Comparison of ENCODE assay signal across 13 cellular contexts in the genomic region with DNA sequence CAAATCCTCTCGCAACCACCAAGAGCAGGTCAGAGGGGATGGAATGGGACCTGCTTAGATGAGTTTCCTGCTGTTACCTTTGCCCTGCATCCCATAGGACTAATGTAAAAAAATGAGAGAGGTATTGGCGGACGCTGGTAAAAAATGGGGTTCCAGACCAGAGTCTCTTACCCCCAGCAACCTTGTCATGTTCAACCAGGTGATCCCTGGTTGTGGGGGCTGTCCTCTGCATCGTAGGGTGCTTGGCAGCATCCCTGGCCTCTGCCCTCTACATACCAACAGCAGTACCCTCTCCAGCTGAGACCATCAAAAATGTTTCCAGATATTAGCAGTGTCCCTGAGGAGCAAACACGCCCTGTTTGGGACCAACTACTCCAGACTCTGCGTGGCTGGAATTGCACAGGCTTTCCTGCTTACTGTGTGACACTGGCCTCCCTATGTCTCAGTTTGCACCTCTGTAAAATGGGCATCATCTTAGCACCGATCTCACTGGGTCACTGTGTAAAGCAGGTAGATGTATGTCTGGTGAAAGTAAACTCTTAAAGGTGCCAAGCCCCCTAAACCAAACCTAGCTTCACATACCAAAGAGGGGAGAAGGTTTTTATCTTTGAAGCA. TPM values are rescaled to one million over a fixed set of nuclear protein-coding genes. Genes with fewer than 3 reads are reported as not detected.
DNase-seq lines count a peak whose midpoint lies in the region; ATAC-seq, FAIRE-seq and TF ChIP-seq lines count a peak whose summit lies in the region.
"Had no signal": no experiment of that assay in that cellular context is flagged by ENCODE, and none has a peak within 500 bp of the region (broad histone marks: within the 10 kb centered on the region; RNA-seq: fewer than 3 reads in every experiment).

No MANE protein-coding gene starts in this region.

- H3K9me3 ChIP-seq in CD8-positive, alpha-beta T cell (ENCODE audit: low read length): no peaks in the 10 kb centered on the region
- H3K9me3 ChIP-seq in OCI-LY1 (ENCODE audit: low read length): 0 out of 2 replicates have a peak, but pooled peaks cover 2% of the 10 kb centered on the region
- no peaks in the 10 kb centered on the region for H3K9me3 ChIP-seq in H1 (ENCODE audit: insufficient read depth in 2 of 2, low read depth in 1 of 2, low read length in 1 of 2)
- no peaks in the 10 kb centered on the region for H3K9me3 ChIP-seq in gastrocnemius medialis

- peak overlapping the region; percentile 92 for H3K4me2 ChIP-seq in OCI-LY1 (ENCODE audit: low read length)
- H3K4me2 ChIP-seq in H1 (ENCODE audit: insufficient read depth in 1 of 2, low read depth in 2 of 2, low read length in 2 of 2): no peak overlapping the region

- CTCF ChIA-PET in CD8-positive, alpha-beta T cell (lab: Charles Lee): no interaction called here
- CTCF ChIA-PET in H1 (lab: Charles Lee; ENCODE audit: partially characterized antibody): interaction anchor here (1.0 to 1.8 kb wide), 3 partner anchors 13 to 28 kb away, joined by 3 to 6 read pairs (median 3); no protein-coding TSS in a partner anchor

- H2BK120ac ChIP-seq in H1 (replicated peaks; ENCODE audit: low read depth, low read length): no peak overlapping the region

- H3K9ac ChIP-seq in OCI-LY1 (ENCODE audit: low read length): no peak overlapping the region; the same call in 1 of the 2 replicates
- H3K9ac ChIP-seq in H1 (replicated peaks in 1 of 4; ENCODE audit: extremely low read depth in 1 of 4, low read depth in 3 of 4, low read length in 3 of 4): no peak overlapping the region

- peaks cover 2% of the 10 kb centered on the region for H3K9me3 Mint-ChIP-seq in CD8-positive, alpha-beta T cell

- H3K4me3 Mint-ChIP-seq in CD8-positive, alpha-beta T cell: peak overlapping the region; percentile 100

- no peak overlapping the region for H2BK12ac ChIP-seq in H1 (ENCODE audit: low read depth, low read length)

- no peak overlapping the region for H4K5ac ChIP-seq in H1 (ENCODE audit: insufficient read length, low read depth, low read length)

- TF ChIP-seq POLR2A in H1 (IDR thresholded peaks at IDR 0.05; ENCODE audit: control extremely low read depth in 1 of 2, low read depth in 2 of 2, low read length in 2 of 2): no peak
- no peak for TF ChIP-seq POLR2A in gastrocnemius medialis (IDR thresholded peaks at IDR 0.05)

- no peaks in the 10 kb centered on the region for H3K27me3 ChIP-seq in CD8-positive, alpha-beta T cell (ENCODE audit: insufficient read depth, low read length)
- no peaks in the 10 kb centered on the region for H3K27me3 ChIP-seq in OCI-LY1 (ENCODE audit: insufficient read depth, low read length)
- H3K27me3 ChIP-seq in H1 (replicated peaks in 1 of 4; ENCODE audit: control insufficient read depth in 3 of 4, extremely low read depth in 1 of 4, insufficient read depth in 3 of 4, low read length in 3 of 4): no peaks in the 10 kb centered on the region
- H3K27me3 ChIP-seq in gastrocnemius medialis: no peaks in the 10 kb centered on the region

- H3K36me3 ChIP-seq in CD8-positive, alpha-beta T cell (ENCODE audit: insufficient read depth, low read length): peaks cover 6% of the 10 kb centered on the region
- H3K36me3 ChIP-seq in OCI-LY1 (ENCODE audit: insufficient read depth, low read length) (no peaks in the 10 kb centered on the region), H1 (ENCODE audit: control insufficient read depth in 2 of 4, insufficient read depth in 4 of 4, low read length in 3 of 4) (no peaks in the 10 kb centered on the region), gastrocnemius medialis (no peaks in the 10 kb centered on the region)

- in situ Hi-C loops in gastrocnemius medialis (cut with MboI; ENCODE audit: low sequenced_read_pairs in 4 of 4): loop anchor here in 1 of 4 donors (25.0 kb wide), 1 partner anchor 263 kb away; no protein-coding TSS in a partner anchor

- peaks cover 58% of the 10 kb centered on the region for H3K4me1 Mint-ChIP-seq in CD8-positive, alpha-beta T cell (ENCODE audit: low read depth)

- 93% methylated on average over 7 of the region's 7 CpGs; no CpG with 5 or more reads in 1 of the 2 experiments for WGBS in H1 (ENCODE audit: extremely low coverage in 1 of 2, insufficient coverage in 1 of 2, insufficient read length in 1 of 2, insufficient replicate concordance in 2 of 2, low coverage in 1 of 2, low lambda C conversion rate in 2 of 2, missing lambda C conversion rate in 1 of 2), 2 experiments

- H3K27ac ChIP-seq in CD8-positive, alpha-beta T cell (ENCODE audit: low read depth, low read length): peak overlapping the region; percentile 91
- H3K27ac ChIP-seq in OCI-LY1 (ENCODE audit: low read depth, low read length, poor library complexity, severe bottlenecking): no peak overlapping the region
- H3K27ac ChIP-seq in H1 (ENCODE audit: low read depth, low read length): no peak overlapping the region
- H3K27ac ChIP-seq in gastrocnemius medialis: peak overlapping the region in 3 of 4 donors; percentile 78 to 89 (median 85)

- H3K23ac ChIP-seq in H1 (ENCODE audit: insufficient read length): no peak overlapping the region

- peak overlapping the region; percentile 88 for H3K4me3 ChIP-seq in CD8-positive, alpha-beta T cell (ENCODE audit: low read depth, low read length)
- H3K4me3 ChIP-seq in OCI-LY1 (ENCODE audit: low read depth, low read length, poor library complexity, severe bottlenecking) (peak overlapping the region; percentile 62), H1 (ENCODE audit: extremely low read depth in 1 of 4, insufficient read depth in 2 of 4, low read depth in 3 of 4, low read length in 4 of 4) (no peak overlapping the region), gastrocnemius medialis (peak overlapping the region; percentile 63 to 83 (median 74))

- H2BK5ac ChIP-seq in H1 (ENCODE audit: low read depth, low read length): no peak overlapping the region

- no peak overlapping the region for H2BK20ac ChIP-seq in H1 (ENCODE audit: low read length)

- H3K79me2 ChIP-seq in OCI-LY1 (ENCODE audit: insufficient read depth, low read length) (no peaks in the 10 kb centered on the region), H1 (ENCODE audit: control insufficient read depth in 1 of 2, insufficient read depth in 2 of 2, low read length in 2 of 2) (no peaks in the 10 kb centered on the region)

- no peak for ATAC-seq in CD8-positive, alpha-beta T cell
- ATAC-seq in gastrocnemius medialis: no peak

- no peak overlapping the region for H2AK5ac ChIP-seq in H1 (ENCODE audit: low read depth, low read length)

- POLR2A ChIA-PET in CD8-positive, alpha-beta T cell (lab: Charles Lee): interaction anchor here (0.8 to 3.8 kb wide), 4 partner anchors 9 to 23 kb away, joined by 3 to 29 read pairs (median 8); no protein-coding TSS in a partner anchor
- POLR2A ChIA-PET in H1 (lab: Charles Lee; ENCODE audit: partially characterized antibody): interaction anchor here (0.7 to 2.2 kb wide), 2 partner anchors 9 to 10 kb away, joined by 4 to 6 read pairs; no protein-coding TSS in a partner anchor

- peak overlapping the region; percentile 34 for H4K91ac ChIP-seq in H1 (replicated peaks; ENCODE audit: insufficient read length, low read length)

- H3K27ac Mint-ChIP-seq in CD8-positive, alpha-beta T cell: peak overlapping the region; percentile 100

- intact Hi-C loops in CD8-positive, alpha-beta T cell (cut with DNase I, micrococcal nuclease): loop anchor here in 1 of 2 experiments (2.0 to 10.0 kb wide), 2 partner anchors 45 to 879 kb away; a partner anchor contains a TSS
- intact Hi-C loops in gastrocnemius medialis (cut with DNase I; ENCODE audit: low total_unique reads): no loop called here

- H3K14ac ChIP-seq in H1 (ENCODE audit: insufficient read length): no peak overlapping the region

- DNase-seq in CD8-positive, alpha-beta T cell: peak in 1 of 7 experiments; percentile 43
- DNase-seq in H1 (ENCODE audit: low read depth in 1 of 2, low spot score in 2 of 2): no peak
- no peak for DNase-seq in gastrocnemius medialis
- DNase-seq in NCI-H1105 treated with DMSO at 0.1 percent for 48 hours (lab: John Stamatoyannopoulos, UW): no peak
- no peak for DNase-seq in NCI-H2081 treated with DMSO at 0.1 percent for 48 hours (lab: John Stamatoyannopoulos, UW)
- no peak for DNase-seq in stimulated activated CD4-positive, alpha-beta T cell treated with anti-CD3 and anti-CD28 coated beads, Interleukin-2, amount 100 ng/mL, for 48 hours
- no peak for DNase-seq in AG08396 (ENCODE audit: low spot score)
- DNase-seq: activated CD4-positive, alpha-beta T cell treated with anti-CD3 and anti-CD28 coated beads, Interleukin-2, amount 50 U/mL, for 4 hours; effector CD4-positive, alpha-beta T cell; NCI-H69 had no signal

- no peak for TF ChIP-seq EP300 in H1 (IDR thresholded peaks at IDR 0.05; ENCODE audit: borderline replicate concordance in 1 of 2, low read depth in 2 of 2, low read length in 2 of 2)

- H3K56ac ChIP-seq in H1 (replicated peaks; ENCODE audit: insufficient read length, low read depth, low read length): no peak overlapping the region

- H4K8ac ChIP-seq in H1 (ENCODE audit: extremely low read depth, insufficient read depth, low read length): no peak overlapping the region

- no peak overlapping the region for H3K18ac ChIP-seq in H1 (ENCODE audit: extremely low read depth, low read length)

- H3K4me1 ChIP-seq in CD8-positive, alpha-beta T cell (ENCODE audit: insufficient read depth, low read length): peaks cover 41% of the 10 kb centered on the region
- H3K4me1 ChIP-seq in OCI-LY1 (ENCODE audit: insufficient read depth, low read length, severe bottlenecking) (peaks cover 49% of the 10 kb centered on the region), H1 (replicated peaks in 1 of 4; ENCODE audit: control insufficient read depth in 3 of 4, insufficient read depth in 4 of 4, low read length in 3 of 4) (peaks cover 0 to 7% (median 5%) of the 10 kb centered on the region in 4 experiments; a peak in 5 of 7 replicates), gastrocnemius medialis (peaks cover 31 to 39% of the 10 kb centered on the region in 2 donors)

- H2AFZ ChIP-seq in OCI-LY1 (ENCODE audit: low read length) (no peak overlapping the region), H1 (ENCODE audit: low read length) (no peak overlapping the region)

- no peaks in the 10 kb centered on the region for H3K9me2 ChIP-seq in OCI-LY1 (ENCODE audit: low read depth, low read length)

- H3K79me1 ChIP-seq in H1 (ENCODE audit: low read depth, low read length): no peaks in the 10 kb centered on the region

- H3K4ac ChIP-seq in H1 (replicated peaks; ENCODE audit: insufficient read length, low read depth, low read length): no peak overlapping the region

- H3K23me2 ChIP-seq in H1 (ENCODE audit: low read depth, low read length): no peaks in the 10 kb centered on the region

- no peaks in the 10 kb centered on the region for H3F3A ChIP-seq in OCI-LY1 (ENCODE audit: insufficient read depth, low read length)

- no peak overlapping the region for H2BK15ac ChIP-seq in H1 (ENCODE audit: low read length)

- H3K36me3 Mint-ChIP-seq in CD8-positive, alpha-beta T cell: peaks cover 45% of the 10 kb centered on the region

- no peak for TF ChIP-seq RAD21 in H1 (IDR thresholded peaks at IDR 0.05 in 1 of 2, conservative IDR thresholded peaks at IDR 0.05 in 1 of 2; ENCODE audit: low read depth in 2 of 2, low read length in 2 of 2)

- H3K27me3 Mint-ChIP-seq in CD8-positive, alpha-beta T cell (ENCODE audit: low read depth): no peaks in the 10 kb centered on the region

- TF ChIP-seq CTCF in CD8-positive, alpha-beta T cell (IDR thresholded peaks at IDR 0.05): no peak
- no peak for TF ChIP-seq CTCF in OCI-LY1 (IDR thresholded peaks at IDR 0.05; ENCODE audit: low read length)
- TF ChIP-seq CTCF in H1 (IDR thresholded peaks at IDR 0.05; ENCODE audit: control extremely low read depth in 1 of 3, insufficient read depth in 1 of 3, low read depth in 1 of 3, low read length in 3 of 3): no peak
- no peak for TF ChIP-seq CTCF in gastrocnemius medialis (IDR thresholded peaks at IDR 0.05 in 4 of 5, conservative IDR thresholded peaks at IDR 0.05 in 1 of 5)

- FAIRE-seq in H1 (lab: Jason Lieb, UNC): no peak

- H4K20me1 ChIP-seq in OCI-LY1 (ENCODE audit: insufficient read depth, low read length) (no peaks in the 10 kb centered on the region), H1 (replicated peaks in 1 of 2; ENCODE audit: control insufficient read depth in 1 of 2, insufficient read depth in 2 of 2, low read length in 2 of 2) (no peaks in the 10 kb centered on the region)

RNA-seq across cellular contexts. Expression of a gene that starts 1.5 kb away (rescaled TPM):
- total RNA-seq in CD8-positive, alpha-beta T cell: 10 to 100 TPM; 48.4 to 49.7 TPM
- 0.13 TPM in 2 replicates for total RNA-seq in H1 (2021; fragmentation: NEBNext Ultra II Directional; extraction: Animal tissue kit (Norgen Biotek cat#: 25700))
- polyA plus RNA-seq in H1 (2011; rRNA removed): 0.06 and 0.08 TPM in 2 replicates
- 0.10 TPM for polyA plus RNA-seq in H1 (2011; cell fraction: cytosol; rRNA removed)
- polyA plus RNA-seq in H1 (2011; cell fraction: nucleus; rRNA removed): 0.09 TPM
- polyA plus RNA-seq in H1 (2012, experiment 1 of 2): 0.08 to 0.17 TPM (median 0.11 TPM) in 4 replicates
- 0.04 TPM for polyA plus RNA-seq in H1 (2012, experiment 2 of 2)
- polyA plus RNA-seq in H1 (2013, experiment 1 of 2): 0.10 TPM
- 0.07 TPM for polyA plus RNA-seq in H1 (2013, experiment 2 of 2)
- 0.19 and 0.34 TPM in 2 replicates for polyA minus RNA-seq in H1 (2011; rRNA and poly(A)+ RNA removed)
- polyA minus RNA-seq in H1 (2011; cell fraction: cytosol; rRNA and poly(A)+ RNA removed): 0.22 TPM
- polyA minus RNA-seq in H1 (2011; cell fraction: nucleus; rRNA and poly(A)+ RNA removed): 0.60 TPM
- 1 to 10 TPM; 1.5 to 4.5 (median 2.9) TPM for total RNA-seq in gastrocnemius medialis

RNA-seq across cellular contexts. Expression of a gene that starts 32.6 kb away (rescaled TPM):
- total RNA-seq in CD8-positive, alpha-beta T cell: not detected
- not detected in 2 replicates for total RNA-seq in H1 (2021; fragmentation: NEBNext Ultra II Directional; extraction: Animal tissue kit (Norgen Biotek cat#: 25700))
- 1.5 and 1.7 TPM in 2 replicates for polyA plus RNA-seq in H1 (2011; rRNA removed)
- 1.6 TPM for polyA plus RNA-seq in H1 (2011; cell fraction: cytosol; rRNA removed)
- polyA plus RNA-seq in H1 (2011; cell fraction: nucleus; rRNA removed): 1.5 TPM
- polyA plus RNA-seq in H1 (2012, experiment 1 of 2): 0.31 to 1.7 TPM (median 1.2 TPM) in 4 replicates
- polyA plus RNA-seq in H1 (2012, experiment 2 of 2): 0.24 TPM
- 0.10 TPM for polyA plus RNA-seq in H1 (2013, experiment 1 of 2)
- polyA plus RNA-seq in H1 (2013, experiment 2 of 2): 0.11 TPM
- 0.63 TPM in 1 of 2 replicates, not detected in the other for polyA minus RNA-seq in H1 (2011; rRNA and poly(A)+ RNA removed)
- polyA minus RNA-seq in H1 (2011; cell fraction: cytosol; rRNA and poly(A)+ RNA removed): not detected
- polyA minus RNA-seq in H1 (2011; cell fraction: nucleus; rRNA and poly(A)+ RNA removed): not detected
- over 10,000 TPM in 2 of 4 donors, 1,000 to 10,000 TPM in 2; 7,153 to 19,373 (median 11,028) TPM for total RNA-seq in gastrocnemius medialis
- total RNA-seq: H4, lung microvascular endothelial cell had no signal

Comparison
In these comparisons a context has a peak if more than half of its experiments do, and no peak if none do; other contexts are left out.
1. H3K27ac ChIP-seq: peak in CD8-positive, alpha-beta T cell (single experiment) and gastrocnemius medialis (3 of 4); none in OCI-LY1 (single experiment) and H1 (single experiment).
2. H3K4me3 ChIP-seq: peak in CD8-positive, alpha-beta T cell (single experiment), OCI-LY1 (single experiment) and gastrocnemius medialis (4 of 4); none in H1 (0 of 4).
3. RNA of a gene that starts 1.5 kb away (total RNA-seq): 48.4 to 49.7 TPM in CD8-positive, alpha-beta T cell; 1.5 to 4.5 TPM in gastrocnemius medialis and 0.13 TPM in H1; every median in the first group is over 4 times any median in the second.
4. RNA of a gene that starts 32.6 kb away (total RNA-seq): 7,153 to 19,373 TPM in gastrocnemius medialis; not detected in H1 and not detected in CD8-positive, alpha-beta T cell; every median in the first group is over 1,000 times any median in the second.